ENCODE assay signal across 23 cellular contexts in genomic region chr5:126280820-126281219, GRCh38.
DNase-seq lines count a peak whose midpoint lies in the region; ATAC-seq and TF ChIP-seq lines count a peak whose summit lies in the region.
"Had no signal": no experiment of that assay in that cellular context is flagged by ENCODE, and none has a peak within 500 bp of the region (broad histone marks: within the 10 kb centered on the region; RNA-seq: fewer than 3 reads in every experiment).

No MANE protein-coding gene starts in this region.

- H3K36me3 Mint-ChIP-seq in neural progenitor cell = no peaks in the 10 kb centered on the region
- no peaks in the 10 kb centered on the region for H3K36me3 Mint-ChIP-seq in naive thymus-derived CD8-positive, alpha-beta T cell
- H3K36me3 Mint-ChIP-seq: CD8-positive, alpha-beta T cell had no signal

- H3K4me3 ChIP-seq in neural progenitor cell = no peak overlapping the region
- H3K4me3 ChIP-seq: A549; BLaER1 treated with 17β-estradiol and CSF1 and Interleukin-3, amounts not matched to agents 10 nM and 100 nM; GM23248; MG63; SK-N-MC had no signal

- no peaks in the 10 kb centered on the region for H3F3A ChIP-seq in neural progenitor cell (ENCODE audit: low read depth)

- H3K4me3 Mint-ChIP-seq in neural progenitor cell = no peak overlapping the region
- H3K4me3 Mint-ChIP-seq in naive thymus-derived CD8-positive, alpha-beta T cell = no peak overlapping the region
- H3K4me3 Mint-ChIP-seq: CD8-positive, alpha-beta T cell had no signal

- no peaks in the 10 kb centered on the region for H3K27me3 ChIP-seq in neural progenitor cell
- H3K27me3 ChIP-seq: BLaER1 treated with 17β-estradiol and CSF1 and Interleukin-3, amounts not matched to agents 10 nM and 100 nM had no signal

- H4K20me1 ChIP-seq in neural progenitor cell (ENCODE audit: low read depth) = no peaks in the 10 kb centered on the region
- H4K20me1 ChIP-seq: BLaER1 treated with 17β-estradiol and CSF1 and Interleukin-3, amounts not matched to agents 10 nM and 100 nM had no signal

- H3K79me2 ChIP-seq in neural progenitor cell (ENCODE audit: low read depth) = no peaks in the 10 kb centered on the region

- H3K9me3 Mint-ChIP-seq in neural progenitor cell = peaks cover 4% of the 10 kb centered on the region
- no peaks in the 10 kb centered on the region for H3K9me3 Mint-ChIP-seq in naive thymus-derived CD8-positive, alpha-beta T cell
- H3K9me3 Mint-ChIP-seq: CD8-positive, alpha-beta T cell had no signal

- peak overlapping the region; percentile 35 for H2AFZ ChIP-seq in neural progenitor cell (replicated peaks)
- H2AFZ ChIP-seq: GM23248 had no signal

- H3K4me1 Mint-ChIP-seq in neural progenitor cell = peaks cover 40% of the 10 kb centered on the region
- no peaks in the 10 kb centered on the region for H3K4me1 Mint-ChIP-seq in naive thymus-derived CD8-positive, alpha-beta T cell

- ATAC-seq in naive thymus-derived CD8-positive, alpha-beta T cell = no peak
- no peak for ATAC-seq in GM18907 (IDR thresholded peaks at IDR 0.05; ENCODE audit: unreplicated experiment)
- ATAC-seq: A549; CD8-positive, alpha-beta T cell; HCT116 had no signal

- DNase-seq in Ammon's horn (ENCODE audit: low spot score) (peak; percentile 65), NCI-H69 (lab: John Stamatoyannopoulos, UW) (peak; percentile 49), globus pallidus (ENCODE audit: low spot score) (peak; percentile 42), neural progenitor cell (ENCODE audit: low spot score) (no peak), NCI-H1694 (lab: John Stamatoyannopoulos, UW) (no peak)
- DNase-seq in naive thymus-derived CD8-positive, alpha-beta T cell = no peak
- DNase-seq: CD8-positive, alpha-beta T cell; DMS79 treated with DMSO at 0.1 percent for 48 hours; GM23248; Kasumi-1; MG63; NCI-H1092; NCI-H1436 treated with DMSO at 0.1 percent for 48 hours; NCI-H2029 treated with DMSO at 0.1 percent for 48 hours; NCI-H510A treated with DMSO at 0.1 percent for 48 hours; NCI-H82; OCI-M1; SHP77 had no signal

- no peaks in the 10 kb centered on the region for H3K27me3 Mint-ChIP-seq in neural progenitor cell (ENCODE audit: insufficient read depth, low read depth)
- H3K27me3 Mint-ChIP-seq in naive thymus-derived CD8-positive, alpha-beta T cell = peaks cover 0 to 5% (median 3%) of the 10 kb centered on the region in 5 donors

- no peak overlapping the region for H3K27ac ChIP-seq in neural progenitor cell
- H3K27ac ChIP-seq: A549; BLaER1 treated with 17β-estradiol and CSF1 and Interleukin-3, amounts not matched to agents 10 nM and 100 nM; GM23248; SK-N-MC had no signal

- H3K9me3 ChIP-seq in neural progenitor cell (ENCODE audit: low read depth) = no peaks in the 10 kb centered on the region
- H3K9me3 ChIP-seq: A549, MG63 had no signal

- H3K36me3 ChIP-seq in neural progenitor cell = no peaks in the 10 kb centered on the region
- H3K36me3 ChIP-seq: BLaER1 treated with 17β-estradiol and CSF1 and Interleukin-3, amounts not matched to agents 10 nM and 100 nM; MG63 had no signal

- H3K9ac ChIP-seq in neural progenitor cell = no peak overlapping the region
- H3K9ac ChIP-seq: BLaER1 treated with 17β-estradiol and CSF1 and Interleukin-3, amounts not matched to agents 10 nM and 100 nM; GM23248 had no signal

- POLR2A ChIA-PET in naive thymus-derived CD8-positive, alpha-beta T cell (lab: Charles Lee) = no interaction called here

- TF ChIP-seq CTCF in neural progenitor cell (IDR thresholded peaks at IDR 0.05) = no peak

- H3K27ac Mint-ChIP-seq in neural progenitor cell = no peak overlapping the region
- H3K27ac Mint-ChIP-seq in naive thymus-derived CD8-positive, alpha-beta T cell = no peak overlapping the region
- H3K27ac Mint-ChIP-seq: CD8-positive, alpha-beta T cell had no signal

- peak overlapping the region; percentile 26 for H3K4me2 ChIP-seq in neural progenitor cell
- H3K4me2 ChIP-seq: A549; BLaER1 treated with 17β-estradiol and CSF1 and Interleukin-3, amounts not matched to agents 10 nM and 100 nM had no signal

- H3K4me1 ChIP-seq in neural progenitor cell = peaks cover 19% of the 10 kb centered on the region
- H3K4me1 ChIP-seq: A549; BLaER1 treated with 17β-estradiol and CSF1 and Interleukin-3, amounts not matched to agents 10 nM and 100 nM had no signal

Comparison
In these comparisons a context has a peak if more than half of its experiments do, and no peak if none do; other contexts are left out.
1. DNase-seq: peak in Ammon's horn (single experiment), NCI-H69 (single experiment) and globus pallidus (single experiment); none in neural progenitor cell (single experiment), naive thymus-derived CD8-positive, alpha-beta T cell (0 of 10) and NCI-H1694 (single experiment).